Comparison of ENCODE assay signal across 19 cellular contexts in the genomic region with DNA sequence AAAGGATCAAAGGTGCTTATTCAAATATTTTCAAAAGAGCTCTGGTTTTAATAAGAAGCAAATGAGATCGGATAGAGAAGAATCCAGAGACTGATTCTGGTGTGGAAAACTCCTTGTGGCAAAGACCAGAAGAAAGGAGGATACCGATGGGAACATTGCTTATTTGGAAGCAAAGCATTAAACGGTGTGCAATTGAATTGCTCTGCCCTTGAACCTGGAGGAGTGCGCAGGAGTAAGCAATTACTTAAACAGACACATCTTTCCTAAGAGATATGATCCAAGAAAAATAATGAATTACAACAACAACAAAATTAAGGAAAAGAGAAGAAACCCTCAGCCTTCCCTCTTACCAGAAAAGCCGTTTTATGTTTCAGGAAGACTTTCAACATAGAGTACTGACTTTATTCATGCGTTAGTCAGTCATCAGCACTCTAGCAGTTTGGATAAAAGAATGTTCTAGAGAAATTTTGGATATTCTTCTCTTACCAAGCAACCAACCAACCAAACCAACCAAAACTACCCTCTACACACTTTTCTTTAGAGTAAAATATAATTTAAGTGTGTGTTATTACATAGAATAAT.
"Had no signal": no experiment of that assay in that cellular context is flagged by ENCODE, and none has a peak within 500 bp of the region (broad histone marks: within the 10 kb centered on the region; RNA-seq: fewer than 3 reads in every experiment).

No MANE protein-coding gene starts in this region.

- H3K9me3 ChIP-seq: MG63 had no signal

- DNase-seq: IMR-90, Karpas-422, KG1, MG63, NCI-H1092, NCI-H1105 treated with DMSO at 0.1 percent for 48 hours, NCI-H1417 treated with DMSO at 0.1 percent for 48 hours, NCI-H146, NCI-H1694 treated with DMSO at 0.1 percent for 48 hours, NCI-H1930, NCI-H2081, NCI-H2107, NCI-H2227 treated with DMSO at 0.1 percent for 48 hours, NCI-H524 treated with DMSO at 0.1 percent for 48 hours, NCI-H69, NCI-H774, RPMI8226, SHP77 had no signal

- H3K36me3 ChIP-seq: MG63 had no signal

- ATAC-seq: HepG2 had no signal

- H3K4me3 ChIP-seq: MG63 had no signal
